ENCODE assay signal across 12 cellular contexts in genomic region chr6:30748851-30749540, GRCh38. TPM values are rescaled to one million over a fixed set of nuclear protein-coding genes. Genes with fewer than 3 reads are reported as not detected.
DNase-seq lines count a peak whose midpoint lies in the region; ATAC-seq and TF ChIP-seq lines count a peak whose summit lies in the region.
"Had no signal": no experiment of that assay in that cellular context is flagged by ENCODE, and none has a peak within 500 bp of the region (broad histone marks: within the 10 kb centered on the region; RNA-seq: fewer than 3 reads in every experiment).

No MANE protein-coding gene starts in this region.

- intact Hi-C loops in heart right ventricle (cut with DNase I) = loop anchor here in 3 of 10 donors (5.0 to 10.0 kb wide), 3 partner anchors 76 to 336 kb away; no protein-coding TSS in a partner anchor
- intact Hi-C loops in left cardiac atrium (cut with DNase I) = loop anchor here in 1 of 2 donors (10.0 kb wide), 1 partner anchor 76 kb away; no protein-coding TSS in a partner anchor
- intact Hi-C loops in colonic mucosa (cut with DNase I) = no loop called here
- intact Hi-C loops in upper lobe of right lung (cut with DNase I) = no loop called here
- intact Hi-C loops in activated T-helper 2 cell treated with anti-CD3 and anti-CD28 coated beads, Interferon-gamma antibody, Interleukin-2, Interleukin-4, amounts not matched to agents 10 μg/mL and 5 μg/mL and 100 μg/mL, durations not matched to agents 14 hours and 24 hours and 36 hours (cut with micrococcal nuclease) = no loop called here
- intact Hi-C loops in activated T-helper 1 cell treated with anti-CD3 and anti-CD28 coated beads, Interleukin-12 subunit alpha, Interleukin-12 subunit beta, Interleukin-2, Interleukin-4 antibody, amounts not matched to agents 30 ng/mL and 10 ng/mL and 1 ng/mL, durations not matched to agents 14 hours and 24 hours and 36 hours (cut with micrococcal nuclease) = loop anchor here (1.0 kb wide), 1 partner anchor 18 kb away; no protein-coding TSS in a partner anchor

- ATAC-seq in heart right ventricle (no peak), left cardiac atrium (no peak), upper lobe of right lung (no peak)
- ATAC-seq: activated CD4-positive, alpha-beta T cell treated with anti-CD3 and anti-CD28 coated beads for 36 hours; Right ventricle myocardium inferior had no signal

- TF ChIP-seq CTCF in heart right ventricle (IDR thresholded peaks at IDR 0.05) (no peak), colonic mucosa (IDR thresholded peaks at IDR 0.05) (no peak), upper lobe of right lung (IDR thresholded peaks at IDR 0.05) (no peak)

- H3K4me1 ChIP-seq in heart right ventricle (peaks cover 9 to 77% (median 46%) of the 10 kb centered on the region in 9 donors), colonic mucosa (peaks cover 14% of the 10 kb centered on the region), mucosa of rectum (ENCODE audit: control insufficient read depth in 2 of 2, insufficient read depth in 2 of 2, low read length in 2 of 2) (peaks cover 34 to 53% of the 10 kb centered on the region in 2 donors), upper lobe of right lung (peaks cover 48% of the 10 kb centered on the region)

- no peaks in the 10 kb centered on the region for H3K9me3 Mint-ChIP-seq in activated T-helper 2 cell treated with anti-CD3 and anti-CD28 coated beads, Interferon-gamma antibody, Interleukin-2, Interleukin-4, amounts not matched to agents 10 μg/mL and 5 μg/mL and 100 μg/mL, durations not matched to agents 14 hours and 24 hours and 36 hours
- no peaks in the 10 kb centered on the region for H3K9me3 Mint-ChIP-seq in activated T-helper 1 cell treated with anti-CD3 and anti-CD28 coated beads, Interleukin-12 subunit alpha, Interleukin-12 subunit beta, Interleukin-2, Interleukin-4 antibody, amounts not matched to agents 30 ng/mL and 10 ng/mL and 1 ng/mL, durations not matched to agents 14 hours and 24 hours and 36 hours
- H3K9me3 Mint-ChIP-seq: activated naive CD4-positive, alpha-beta T cell treated with anti-CD3 and anti-CD28 coated beads, Interleukin-2, amount 10 ng/mL, durations not matched to agents 7 days and 5 days had no signal

- DNase-seq in heart right ventricle = no peak
- no peak for DNase-seq in left cardiac atrium
- DNase-seq in colonic mucosa = peak; percentile 29
- no peak for DNase-seq in upper lobe of right lung
- no peak for DNase-seq in activated T-helper 2 cell treated with anti-CD3 and anti-CD28 coated beads, Interferon-gamma antibody, Interleukin-2, Interleukin-4, amounts not matched to agents 10 μg/mL and 5 μg/mL and 100 μg/mL, durations not matched to agents 14 hours and 24 hours and 36 hours (ENCODE audit: low spot score)
- DNase-seq in NCI-H1092 (lab: John Stamatoyannopoulos, UW) = no peak
- DNase-seq in activated T-helper 1 cell treated with anti-CD3 and anti-CD28 coated beads, Interleukin-12 subunit alpha, Interleukin-12 subunit beta, Interleukin-2, Interleukin-4 antibody, amounts not matched to agents 30 ng/mL and 10 ng/mL and 1 ng/mL, durations not matched to agents 14 hours and 24 hours and 36 hours (ENCODE audit: low spot score) = no peak
- DNase-seq: activated CD4-positive, alpha-beta T cell treated with anti-CD3 and anti-CD28 coated beads for 36 hours; activated naive CD4-positive, alpha-beta T cell treated with anti-CD3 and anti-CD28 coated beads, Interleukin-2, amount 10 ng/mL, durations not matched to agents 7 days and 5 days; effector memory CD4-positive, alpha-beta T cell had no signal

- 69 to 73% methylated on average over 8 of the region's 8 CpGs for WGBS in heart right ventricle, 2 donors

- no peak overlapping the region for H3K4me3 Mint-ChIP-seq in activated T-helper 2 cell treated with anti-CD3 and anti-CD28 coated beads, Interferon-gamma antibody, Interleukin-2, Interleukin-4, amounts not matched to agents 10 μg/mL and 5 μg/mL and 100 μg/mL, durations not matched to agents 14 hours and 24 hours and 36 hours (ENCODE audit: low read depth)
- H3K4me3 Mint-ChIP-seq in activated T-helper 1 cell treated with anti-CD3 and anti-CD28 coated beads, Interleukin-12 subunit alpha, Interleukin-12 subunit beta, Interleukin-2, Interleukin-4 antibody, amounts not matched to agents 30 ng/mL and 10 ng/mL and 1 ng/mL, durations not matched to agents 14 hours and 24 hours and 36 hours = no peak overlapping the region
- H3K4me3 Mint-ChIP-seq: activated CD4-positive, alpha-beta T cell treated with anti-CD3 and anti-CD28 coated beads for 36 hours; activated naive CD4-positive, alpha-beta T cell treated with anti-CD3 and anti-CD28 coated beads, Interleukin-2, amount 10 ng/mL, durations not matched to agents 7 days and 5 days had no signal

- peak overlapping the region in 1 of 2 donors; percentile 70 for H3K9ac ChIP-seq in colonic mucosa (ENCODE audit: low read depth in 2 of 2, low read length in 2 of 2)
- H3K9ac ChIP-seq in mucosa of rectum (ENCODE audit: low read depth in 1 of 2, low read length in 2 of 2) = peak overlapping the region; percentile 30 to 35

- no peaks in the 10 kb centered on the region for H3K27me3 Mint-ChIP-seq in activated T-helper 2 cell treated with anti-CD3 and anti-CD28 coated beads, Interferon-gamma antibody, Interleukin-2, Interleukin-4, amounts not matched to agents 10 μg/mL and 5 μg/mL and 100 μg/mL, durations not matched to agents 14 hours and 24 hours and 36 hours (ENCODE audit: low read depth)
- H3K27me3 Mint-ChIP-seq in activated T-helper 1 cell treated with anti-CD3 and anti-CD28 coated beads, Interleukin-12 subunit alpha, Interleukin-12 subunit beta, Interleukin-2, Interleukin-4 antibody, amounts not matched to agents 30 ng/mL and 10 ng/mL and 1 ng/mL, durations not matched to agents 14 hours and 24 hours and 36 hours (ENCODE audit: insufficient read depth) = peaks cover 5% of the 10 kb centered on the region
- H3K27me3 Mint-ChIP-seq: activated CD4-positive, alpha-beta T cell treated with anti-CD3 and anti-CD28 coated beads for 36 hours had no signal

- no peak overlapping the region for H3K27ac Mint-ChIP-seq in activated T-helper 2 cell treated with anti-CD3 and anti-CD28 coated beads, Interferon-gamma antibody, Interleukin-2, Interleukin-4, amounts not matched to agents 10 μg/mL and 5 μg/mL and 100 μg/mL, durations not matched to agents 14 hours and 24 hours and 36 hours
- no peak overlapping the region for H3K27ac Mint-ChIP-seq in activated T-helper 1 cell treated with anti-CD3 and anti-CD28 coated beads, Interleukin-12 subunit alpha, Interleukin-12 subunit beta, Interleukin-2, Interleukin-4 antibody, amounts not matched to agents 30 ng/mL and 10 ng/mL and 1 ng/mL, durations not matched to agents 14 hours and 24 hours and 36 hours

- H3K36me3 Mint-ChIP-seq in activated T-helper 2 cell treated with anti-CD3 and anti-CD28 coated beads, Interferon-gamma antibody, Interleukin-2, Interleukin-4, amounts not matched to agents 10 μg/mL and 5 μg/mL and 100 μg/mL, durations not matched to agents 14 hours and 24 hours and 36 hours (ENCODE audit: low read depth) = peaks cover 1% of the 10 kb centered on the region
- peaks cover under 1% of the 10 kb centered on the region for H3K36me3 Mint-ChIP-seq in activated T-helper 1 cell treated with anti-CD3 and anti-CD28 coated beads, Interleukin-12 subunit alpha, Interleukin-12 subunit beta, Interleukin-2, Interleukin-4 antibody, amounts not matched to agents 30 ng/mL and 10 ng/mL and 1 ng/mL, durations not matched to agents 14 hours and 24 hours and 36 hours (ENCODE audit: low read depth)

- peaks cover 28% of the 10 kb centered on the region for H3K4me1 Mint-ChIP-seq in activated T-helper 2 cell treated with anti-CD3 and anti-CD28 coated beads, Interferon-gamma antibody, Interleukin-2, Interleukin-4, amounts not matched to agents 10 μg/mL and 5 μg/mL and 100 μg/mL, durations not matched to agents 14 hours and 24 hours and 36 hours (ENCODE audit: low read depth)
- H3K4me1 Mint-ChIP-seq in activated T-helper 1 cell treated with anti-CD3 and anti-CD28 coated beads, Interleukin-12 subunit alpha, Interleukin-12 subunit beta, Interleukin-2, Interleukin-4 antibody, amounts not matched to agents 30 ng/mL and 10 ng/mL and 1 ng/mL, durations not matched to agents 14 hours and 24 hours and 36 hours (ENCODE audit: low read depth) = peaks cover 42% of the 10 kb centered on the region

- peak overlapping the region in 7 of 10 donors; percentile 1 to 99 (median 62) for H3K27ac ChIP-seq in heart right ventricle
- peak overlapping the region; percentile 78 for H3K27ac ChIP-seq in colonic mucosa
- H3K27ac ChIP-seq in mucosa of rectum (ENCODE audit: low read depth in 2 of 2, low read length in 2 of 2) = peak overlapping the region; percentile 76 to 91
- peak overlapping the region; percentile 14 for H3K27ac ChIP-seq in upper lobe of right lung

- no peaks in the 10 kb centered on the region for H3K27me3 ChIP-seq in heart right ventricle
- H3K27me3 ChIP-seq in colonic mucosa = no peaks in the 10 kb centered on the region
- H3K27me3 ChIP-seq in mucosa of rectum (ENCODE audit: control insufficient read depth in 2 of 2, insufficient read depth in 2 of 2, low read length in 2 of 2) = no peaks in the 10 kb centered on the region
- no peaks in the 10 kb centered on the region for H3K27me3 ChIP-seq in upper lobe of right lung

- H3K36me3 ChIP-seq in heart right ventricle = no peaks in the 10 kb centered on the region
- H3K36me3 ChIP-seq in colonic mucosa = no peaks in the 10 kb centered on the region
- no peaks in the 10 kb centered on the region for H3K36me3 ChIP-seq in mucosa of rectum (ENCODE audit: control insufficient read depth in 2 of 2, insufficient read depth in 2 of 2, low read length in 2 of 2)
- H3K36me3 ChIP-seq in upper lobe of right lung = no peaks in the 10 kb centered on the region

- H3K4me3 ChIP-seq in heart right ventricle (no peak overlapping the region), colonic mucosa (no peak overlapping the region), mucosa of rectum (ENCODE audit: low read length in 2 of 2) (peak overlapping the region in 1 of 2 donors; percentile 22), upper lobe of right lung (no peak overlapping the region)

- no peaks in the 10 kb centered on the region for H3K9me3 ChIP-seq in heart right ventricle
- H3K9me3 ChIP-seq in colonic mucosa = no peaks in the 10 kb centered on the region
- H3K9me3 ChIP-seq in mucosa of rectum (ENCODE audit: control insufficient read depth in 2 of 2, low read length in 2 of 2) = no peaks in the 10 kb centered on the region
- H3K9me3 ChIP-seq in upper lobe of right lung = no peaks in the 10 kb centered on the region

RNA-seq across cellular contexts. Expression of gene IER3, which starts 4.6 kb away (rescaled TPM):
- total RNA-seq in heart right ventricle = 100 to 1,000 TPM in 6 of 10 donors, 10 to 100 TPM in 4; 15.6 to 309 (median 115) TPM
- polyA plus RNA-seq in heart right ventricle = 10 to 100 TPM; 25.3 to 93.9 TPM
- 10 to 100 TPM; 23.0 to 81.5 TPM for total RNA-seq in left cardiac atrium
- total RNA-seq in colonic mucosa = 10 to 100 TPM; 47.2 to 92.8 TPM
- total RNA-seq in upper lobe of right lung = 35.4 TPM
- total RNA-seq in activated T-helper 2 cell treated with anti-CD3 and anti-CD28 coated beads, Interferon-gamma antibody, Interleukin-2, Interleukin-4, amounts not matched to agents 10 μg/mL and 5 μg/mL and 100 μg/mL, durations not matched to agents 14 hours and 24 hours and 36 hours = 185 and 190 TPM in 2 replicates
- total RNA-seq in activated T-helper 1 cell treated with anti-CD3 and anti-CD28 coated beads, Interleukin-12 subunit alpha, Interleukin-12 subunit beta, Interleukin-2, Interleukin-4 antibody, amounts not matched to agents 30 ng/mL and 10 ng/mL and 1 ng/mL, durations not matched to agents 14 hours and 24 hours and 36 hours = 578 and 603 TPM in 2 replicates

RNA-seq across cellular contexts. Expression of gene FLOT1, which starts 6.5 kb away (rescaled TPM):
- total RNA-seq in heart right ventricle = 100 to 1,000 TPM; 158 to 280 (median 184) TPM
- 100 to 1,000 TPM; 233 to 317 TPM for polyA plus RNA-seq in heart right ventricle
- total RNA-seq in left cardiac atrium = 100 to 1,000 TPM; 170 to 179 TPM
- total RNA-seq in colonic mucosa = 100 to 1,000 TPM; 130 to 158 TPM
- 175 TPM for total RNA-seq in upper lobe of right lung
- total RNA-seq in activated T-helper 2 cell treated with anti-CD3 and anti-CD28 coated beads, Interferon-gamma antibody, Interleukin-2, Interleukin-4, amounts not matched to agents 10 μg/mL and 5 μg/mL and 100 μg/mL, durations not matched to agents 14 hours and 24 hours and 36 hours = 201 and 214 TPM in 2 replicates
- 252 and 262 TPM in 2 replicates for total RNA-seq in activated T-helper 1 cell treated with anti-CD3 and anti-CD28 coated beads, Interleukin-12 subunit alpha, Interleukin-12 subunit beta, Interleukin-2, Interleukin-4 antibody, amounts not matched to agents 30 ng/mL and 10 ng/mL and 1 ng/mL, durations not matched to agents 14 hours and 24 hours and 36 hours

RNA-seq across cellular contexts. Expression of gene TUBB, which starts 28.8 kb away (rescaled TPM):
- total RNA-seq in heart right ventricle = 100 to 1,000 TPM; 144 to 437 (median 189) TPM
- 100 to 1,000 TPM; 156 to 440 TPM for polyA plus RNA-seq in heart right ventricle
- 100 to 1,000 TPM; 276 to 303 TPM for total RNA-seq in left cardiac atrium
- 100 to 1,000 TPM; 213 to 605 TPM for total RNA-seq in colonic mucosa
- 243 TPM for total RNA-seq in upper lobe of right lung
- 1,115 and 1,128 TPM in 2 replicates for total RNA-seq in activated T-helper 2 cell treated with anti-CD3 and anti-CD28 coated beads, Interferon-gamma antibody, Interleukin-2, Interleukin-4, amounts not matched to agents 10 μg/mL and 5 μg/mL and 100 μg/mL, durations not matched to agents 14 hours and 24 hours and 36 hours
- total RNA-seq in activated T-helper 1 cell treated with anti-CD3 and anti-CD28 coated beads, Interleukin-12 subunit alpha, Interleukin-12 subunit beta, Interleukin-2, Interleukin-4 antibody, amounts not matched to agents 30 ng/mL and 10 ng/mL and 1 ng/mL, durations not matched to agents 14 hours and 24 hours and 36 hours = 1,001 and 1,002 TPM in 2 replicates

RNA-seq across cellular contexts. Expression of gene MDC1, which starts 31.9 kb away (rescaled TPM):
- 10 to 100 TPM; 15.3 to 21.7 (median 19.5) TPM for total RNA-seq in heart right ventricle
- 10 to 100 TPM; 11.2 to 18.1 TPM for polyA plus RNA-seq in heart right ventricle
- total RNA-seq in left cardiac atrium = 10 to 100 TPM; 19.1 to 25.6 TPM
- total RNA-seq in colonic mucosa = 10 to 100 TPM; 14.0 to 59.0 TPM
- total RNA-seq in upper lobe of right lung = 32.8 TPM
- 88.3 and 96.6 TPM in 2 replicates for total RNA-seq in activated T-helper 2 cell treated with anti-CD3 and anti-CD28 coated beads, Interferon-gamma antibody, Interleukin-2, Interleukin-4, amounts not matched to agents 10 μg/mL and 5 μg/mL and 100 μg/mL, durations not matched to agents 14 hours and 24 hours and 36 hours
- total RNA-seq in activated T-helper 1 cell treated with anti-CD3 and anti-CD28 coated beads, Interleukin-12 subunit alpha, Interleukin-12 subunit beta, Interleukin-2, Interleukin-4 antibody, amounts not matched to agents 30 ng/mL and 10 ng/mL and 1 ng/mL, durations not matched to agents 14 hours and 24 hours and 36 hours = 93.7 and 95.7 TPM in 2 replicates

RNA-seq across cellular contexts. Expression of gene NRM, which starts 58.2 kb away (rescaled TPM):
- 1 to 10 TPM; 1.6 to 7.1 (median 3.1) TPM for total RNA-seq in heart right ventricle
- polyA plus RNA-seq in heart right ventricle = 10 to 100 TPM; 10.4 to 11.6 TPM
- total RNA-seq in left cardiac atrium = 1 to 10 TPM; 5.3 to 6.3 TPM
- total RNA-seq in colonic mucosa = 10 to 100 TPM in 1 of 2 donors, 1 to 10 TPM in 1; 7.4 to 19.2 TPM
- total RNA-seq in upper lobe of right lung = 9.5 TPM
- 23.1 and 24.2 TPM in 2 replicates for total RNA-seq in activated T-helper 2 cell treated with anti-CD3 and anti-CD28 coated beads, Interferon-gamma antibody, Interleukin-2, Interleukin-4, amounts not matched to agents 10 μg/mL and 5 μg/mL and 100 μg/mL, durations not matched to agents 14 hours and 24 hours and 36 hours
- total RNA-seq in activated T-helper 1 cell treated with anti-CD3 and anti-CD28 coated beads, Interleukin-12 subunit alpha, Interleukin-12 subunit beta, Interleukin-2, Interleukin-4 antibody, amounts not matched to agents 30 ng/mL and 10 ng/mL and 1 ng/mL, durations not matched to agents 14 hours and 24 hours and 36 hours = 15.5 and 15.9 TPM in 2 replicates

Comparison
In these comparisons a context has a peak if more than half of its experiments do, and no peak if none do; other contexts are left out.
1. H3K27ac ChIP-seq: peak in every context shown above with its lines; median percentile 84 in mucosa of rectum; 78 in colonic mucosa; 62 in heart right ventricle; 14 in upper lobe of right lung.